In genomic region chr15:33737687-33738606, GRCh38 we compare ENCODE assay signal across 8 cellular contexts.
DNase-seq lines count a peak whose midpoint lies in the region; ATAC-seq and TF ChIP-seq lines count a peak whose summit lies in the region.

No MANE protein-coding gene starts in this region.

- H3K4me1 Mint-ChIP-seq in CD4-positive, alpha-beta T cell (ENCODE audit: low read depth), result no peaks in the 10 kb centered on the region
- no peaks in the 10 kb centered on the region for H3K4me1 Mint-ChIP-seq in stimulated activated naive CD8-positive, alpha-beta T cell treated with anti-CD3 and anti-CD28 coated beads, Interleukin-15, amount 100 ng/mL, for 72 hours

- H3K4me1 ChIP-seq in HAP-1, result no peaks in the 10 kb centered on the region
- no peaks in the 10 kb centered on the region for H3K4me1 ChIP-seq in Peyer's patch

- in situ Hi-C loops in HAP-1 (cut with MboI; ENCODE audit: low sequenced_read_pairs) (no loop called here), T47D (cut with HindIII; ENCODE audit: low pct_unique_long_range_greater_than_20kb, low sequenced_read_pairs) (no loop called here)

- H3K27ac ChIP-seq in CD4-positive, alpha-beta T cell (ENCODE audit: low read depth, low read length), result no peak overlapping the region
- H3K27ac ChIP-seq in Peyer's patch, result no peak overlapping the region

- H3K4me3 ChIP-seq in HAP-1 (no peak overlapping the region), Peyer's patch (no peak overlapping the region), kidney epithelial cell (ENCODE audit: low read depth, low read length) (no peak overlapping the region)

- ATAC-seq in CD4-positive, alpha-beta T cell (ENCODE audit: poor library complexity), result no peak
- no peak for ATAC-seq in stimulated activated naive CD8-positive, alpha-beta T cell treated with anti-CD3 and anti-CD28 coated beads, Interleukin-15, amount 100 ng/mL, for 72 hours
- ATAC-seq in HG03571 (IDR thresholded peaks at IDR 0.05; ENCODE audit: unreplicated experiment), result no peak
- no peak for ATAC-seq in GM18505 (IDR thresholded peaks at IDR 0.05; ENCODE audit: unreplicated experiment)

- no peaks in the 10 kb centered on the region for H3K27me3 Mint-ChIP-seq in CD4-positive, alpha-beta T cell
- H3K27me3 Mint-ChIP-seq in stimulated activated naive CD8-positive, alpha-beta T cell treated with anti-CD3 and anti-CD28 coated beads, Interleukin-15, amount 100 ng/mL, for 72 hours, result no peaks in the 10 kb centered on the region

- H3K9me3 Mint-ChIP-seq in CD4-positive, alpha-beta T cell, result no peaks in the 10 kb centered on the region
- no peaks in the 10 kb centered on the region for H3K9me3 Mint-ChIP-seq in stimulated activated naive CD8-positive, alpha-beta T cell treated with anti-CD3 and anti-CD28 coated beads, Interleukin-15, amount 100 ng/mL, for 72 hours

- CTCF ChIA-PET in CD4-positive, alpha-beta T cell (lab: Charles Lee), result interaction anchor here (1.2 kb wide), 1 partner anchor 8 kb away, joined by 3 read pairs; no protein-coding TSS in a partner anchor

- peak; percentile 69 for TF ChIP-seq CTCF in CD4-positive, alpha-beta T cell (IDR thresholded peaks at IDR 0.05)
- TF ChIP-seq CTCF in Peyer's patch (IDR thresholded peaks at IDR 0.05) (peak in 5 of 6 experiments; percentile 16 to 54 (median 47)), kidney epithelial cell (IDR thresholded peaks at IDR 0.05; ENCODE audit: insufficient read depth, low read length, poor library complexity, severe bottlenecking) (peak; percentile 88)

- no peak overlapping the region for H3K4me3 Mint-ChIP-seq in CD4-positive, alpha-beta T cell
- no peak overlapping the region for H3K4me3 Mint-ChIP-seq in stimulated activated naive CD8-positive, alpha-beta T cell treated with anti-CD3 and anti-CD28 coated beads, Interleukin-15, amount 100 ng/mL, for 72 hours

- no peaks in the 10 kb centered on the region for H3K9me3 ChIP-seq in CD4-positive, alpha-beta T cell (ENCODE audit: control insufficient read depth, low read length)
- H3K9me3 ChIP-seq in HAP-1 (no peaks in the 10 kb centered on the region), Peyer's patch (no peaks in the 10 kb centered on the region)

- intact Hi-C loops in CD4-positive, alpha-beta T cell (cut with DNase I, micrococcal nuclease), result loop anchor here in 1 of 2 experiments (5.0 kb wide), 1 partner anchor 474 kb away; the partner anchor contains the start of gene KATNBL1

- no peak overlapping the region for H3K27ac Mint-ChIP-seq in CD4-positive, alpha-beta T cell
- no peak overlapping the region for H3K27ac Mint-ChIP-seq in stimulated activated naive CD8-positive, alpha-beta T cell treated with anti-CD3 and anti-CD28 coated beads, Interleukin-15, amount 100 ng/mL, for 72 hours

- POLR2A ChIA-PET in CD4-positive, alpha-beta T cell (lab: Charles Lee), result no interaction called here

- H3K36me3 ChIP-seq in HAP-1 (replicated peaks) (no peaks in the 10 kb centered on the region), Peyer's patch (no peaks in the 10 kb centered on the region), kidney epithelial cell (ENCODE audit: control insufficient read depth, insufficient read depth, low read length) (no peaks in the 10 kb centered on the region)

- no peaks in the 10 kb centered on the region for H3K27me3 ChIP-seq in CD4-positive, alpha-beta T cell (ENCODE audit: control insufficient read depth, insufficient read depth, low read length)
- no peaks in the 10 kb centered on the region for H3K27me3 ChIP-seq in HAP-1 (ENCODE audit: low read depth)
- H3K27me3 ChIP-seq in Peyer's patch, result no peaks in the 10 kb centered on the region
- no peaks in the 10 kb centered on the region for H3K27me3 ChIP-seq in kidney epithelial cell (ENCODE audit: control insufficient read depth, insufficient read depth, low read length)

- TF ChIP-seq POLR2A in Peyer's patch (IDR thresholded peaks at IDR 0.05), result no peak
- TF ChIP-seq POLR2A in GM18505 (IDR thresholded peaks at IDR 0.05; ENCODE audit: borderline replicate concordance, extremely low read depth, insufficient read depth, insufficient read length), result no peak

- H3K36me3 Mint-ChIP-seq in CD4-positive, alpha-beta T cell (ENCODE audit: low read depth), result no peaks in the 10 kb centered on the region

- peak in 7 of 10 experiments; percentile 3 to 22 (median 5) for DNase-seq in CD4-positive, alpha-beta T cell
- DNase-seq in HAP-1 (ENCODE audit: low spot score in 2 of 2) (peak; percentile 30 to 69), Peyer's patch (peak in 1 of 3 donors; percentile 58), T47D (ENCODE audit: low read depth in 1 of 2, low spot score in 1 of 2) (peak; percentile 35 to 70), kidney epithelial cell (ENCODE audit: low read depth) (no peak)
- peak; percentile 14 to 31 for DNase-seq in stimulated activated naive CD8-positive, alpha-beta T cell treated with anti-CD3 and anti-CD28 coated beads, Interleukin-15, amount 100 ng/mL, for 72 hours
